10 cellular contexts compared by ENCODE assay signal in genomic region chr7:76267107-76267834, GRCh38. TPM values are rescaled to one million over a fixed set of nuclear protein-coding genes. Genes with fewer than 3 reads are reported as not detected.
DNase-seq lines count a peak whose midpoint lies in the region; ATAC-seq, FAIRE-seq and TF ChIP-seq lines count a peak whose summit lies in the region.
"Had no signal": no experiment of that assay in that cellular context is flagged by ENCODE, and none has a peak within 500 bp of the region (broad histone marks: within the 10 kb centered on the region; RNA-seq: fewer than 3 reads in every experiment).

No MANE protein-coding gene starts in this region.

- H3K9ac ChIP-seq in GM23248 (no peak overlapping the region), mammary epithelial cell (ENCODE audit: insufficient read depth, low read length) (no peak overlapping the region)

- H3K27ac ChIP-seq in A549 (peak overlapping the region; percentile 46 to 77; a peak in 4 of 6 replicates), GM23248 (no peak overlapping the region), mammary epithelial cell (ENCODE audit: insufficient read depth, low read depth, low read length) (no peak overlapping the region), transverse colon (no peak overlapping the region)

- H3K79me2 ChIP-seq in GM23248 (ENCODE audit: insufficient read depth) (no peaks in the 10 kb centered on the region), mammary epithelial cell (ENCODE audit: insufficient read depth, low read length) (no peaks in the 10 kb centered on the region)

- dilution Hi-C loops in mammary epithelial cell (cut with HindIII; ENCODE audit: low sequenced_read_pairs): no loop called here

- no peak for TF ChIP-seq POLR2A in A549 (IDR thresholded peaks at IDR 0.05; ENCODE audit: low read length)
- TF ChIP-seq POLR2A in transverse colon (IDR thresholded peaks at IDR 0.05): no peak

- H3K4me2 ChIP-seq in A549 (peak overlapping the region; percentile 91), GM23248 (ENCODE audit: unreplicated experiment) (peak overlapping the region; percentile 45), mammary epithelial cell (ENCODE audit: insufficient read depth, low read depth, low read length) (peak overlapping the region; percentile 92)

- H3K27me3 ChIP-seq in GM23248 (replicated peaks; ENCODE audit: insufficient read depth): peaks cover 38% of the 10 kb centered on the region
- peaks cover 5% of the 10 kb centered on the region for H3K27me3 ChIP-seq in mammary epithelial cell (ENCODE audit: insufficient read depth, low read length)
- peaks cover 63% of the 10 kb centered on the region for H3K27me3 ChIP-seq in transverse colon

- DNase-seq in A549 (ENCODE audit: low read depth in 1 of 2, low spot score in 1 of 2) (no peak), GM23248 (no peak), mammary epithelial cell (no peak), nephron progenitor cell (peak; percentile 71), NCI-H146 (lab: John Stamatoyannopoulos, UW) (no peak), inferior parietal cortex (ENCODE audit: extremely low spot score) (no peak), transverse colon (no peak)
- DNase-seq: NCI-H524 treated with DMSO at 0.1 percent for 48 hours had no signal

- ATAC-seq in A549: no peak; a peak in 1 of 6 replicates
- ATAC-seq in GM21381 (IDR thresholded peaks at IDR 0.05; ENCODE audit: unreplicated experiment): no peak
- ATAC-seq: activated CD4-positive, CD25-positive, alpha-beta regulatory T cell treated with anti-CD3 and anti-CD28 coated beads, Interleukin-2, amount 50 U/mL, for 24 hours had no signal

- TF ChIP-seq EP300 in A549 (IDR thresholded peaks at IDR 0.05) (no peak), transverse colon (IDR thresholded peaks at IDR 0.05; ENCODE audit: low read depth) (no peak)

- H3K27me3 Mint-ChIP-seq in nephron progenitor cell (ENCODE audit: low read depth, poor library complexity): peaks cover 58% of the 10 kb centered on the region

- intact Hi-C loops in mammary epithelial cell (cut with micrococcal nuclease): no loop called here
- intact Hi-C loops in transverse colon (cut with DNase I; ENCODE audit: low total_unique reads): no loop called here

- H3K36me3 ChIP-seq in GM23248 (ENCODE audit: low read depth) (no peaks in the 10 kb centered on the region), mammary epithelial cell (ENCODE audit: insufficient read depth, low read length) (no peaks in the 10 kb centered on the region), transverse colon (no peaks in the 10 kb centered on the region)

- peaks cover 13% of the 10 kb centered on the region for H3K4me1 Mint-ChIP-seq in nephron progenitor cell

- H3K27ac Mint-ChIP-seq in nephron progenitor cell: no peak overlapping the region

- H3K9me3 Mint-ChIP-seq in nephron progenitor cell: no peaks in the 10 kb centered on the region

- H3K4me3 Mint-ChIP-seq in nephron progenitor cell: peak overlapping the region; percentile 67

- TF ChIP-seq CTCF in A549 (IDR thresholded peaks at IDR 0.05) (no peak), mammary epithelial cell (conservative IDR thresholded peaks at IDR 0.05 in 1 of 2, IDR thresholded peaks at IDR 0.05 in 1 of 2; ENCODE audit: extremely low read depth in 1 of 2, insufficient read depth in 1 of 2, low read depth in 1 of 2, low read length in 2 of 2) (no peak), nephron progenitor cell (IDR thresholded peaks at IDR 0.05) (no peak), transverse colon (IDR thresholded peaks at IDR 0.05) (no peak)

- POLR2A ChIA-PET in A549 (lab: Yijun Ruan, JAX): no interaction called here

- no peaks in the 10 kb centered on the region for H3K9me2 ChIP-seq in GM23248 (ENCODE audit: insufficient read depth)

- H3K4me1 ChIP-seq in A549 (peaks cover 12% of the 10 kb centered on the region; the same call in 2 of the 3 replicates), GM23248 (ENCODE audit: insufficient read depth) (no peaks in the 10 kb centered on the region), mammary epithelial cell (ENCODE audit: insufficient read depth, low read length) (peaks cover 5% of the 10 kb centered on the region), transverse colon (peaks cover 0 to 16% (median 6%) of the 10 kb centered on the region in 4 donors)

- no peak for TF ChIP-seq RAD21 in A549 (conservative IDR thresholded peaks at IDR 0.05 in 1 of 2, IDR thresholded peaks at IDR 0.05 in 1 of 2)

- 44% methylated on average over 14 of the region's 67 CpGs for WGBS in A549 (ENCODE audit: missing lambda C conversion rate)
- 3% methylated on average over 38 to 45 of the region's 67 CpGs for WGBS in GM23248 (ENCODE audit: low coverage in 1 of 2, low lambda C conversion rate in 2 of 2, missing lambda C conversion rate in 2 of 2), 2 experiments
- WGBS in mammary epithelial cell (ENCODE audit: low coverage, missing lambda C conversion rate): no CpG with 5 or more reads among the region's 67 CpGs
- WGBS in transverse colon (ENCODE audit: low coverage in 1 of 2), 2 donors: 0 to 4% methylated on average over 2 to 5 of the region's 67 CpGs

- H3K36me3 Mint-ChIP-seq in nephron progenitor cell (ENCODE audit: low read depth): no peaks in the 10 kb centered on the region

- in situ Hi-C loops in GM23248 (cut with MboI) (no loop called here), mammary epithelial cell (cut with MboI; ENCODE audit: low sequenced_read_pairs in 2 of 2) (no loop called here), transverse colon (cut with MboI; ENCODE audit: low pct_ligation_motif_present in 1 of 4, low pct_unique_long_range_greater_than_20kb in 1 of 4, low sequenced_read_pairs in 3 of 4) (loop anchor here in 1 of 4 donors (10.0 kb wide), 1 partner anchor 92 kb away; no protein-coding TSS in a partner anchor)

- no peaks in the 10 kb centered on the region for H3F3A ChIP-seq in GM23248 (ENCODE audit: insufficient read depth)

- no peaks in the 10 kb centered on the region for H4K20me1 ChIP-seq in GM23248 (ENCODE audit: insufficient read depth)
- no peaks in the 10 kb centered on the region for H4K20me1 ChIP-seq in mammary epithelial cell (ENCODE audit: insufficient read depth, low read length)

- H3K4me3 ChIP-seq in A549 (peak overlapping the region; percentile 51), GM23248 (peak overlapping the region; percentile 22; the same call in 1 of the 2 replicates), mammary epithelial cell (replicated peaks in 1 of 3; ENCODE audit: insufficient read depth in 1 of 3, low read depth in 2 of 3, low read length in 3 of 3) (peak overlapping the region in 2 of 3 experiments; percentile 36 to 39), transverse colon (peak overlapping the region in 2 of 4 donors; percentile 18 to 33)

- CTCF ChIA-PET in A549 (lab: Yijun Ruan, JAX) (no interaction called here), mammary epithelial cell (lab: Charles Lee; ENCODE audit: low non-redundant PET) (no interaction called here)

- no TSS peak for BruUV-seq in mammary epithelial cell (replicated peaks; lab: Mats Ljungman, UMichigan)

- no peak for FAIRE-seq in A549 (lab: Jason Lieb, UNC)

- H2AFZ ChIP-seq in GM23248 (0 out of 2 replicates have a peak overlapping the region, but pooled peaks have one; percentile 52), mammary epithelial cell (ENCODE audit: low read depth, low read length) (peak overlapping the region; percentile 72)

- H3K9me3 ChIP-seq in A549 (no peaks in the 10 kb centered on the region), GM23248 (ENCODE audit: low read depth) (no peaks in the 10 kb centered on the region), mammary epithelial cell (replicated peaks; ENCODE audit: insufficient read depth, low read length) (no peaks in the 10 kb centered on the region), transverse colon (no peaks in the 10 kb centered on the region)

TF ChIP-seq in A549, 52 proteins besides CTCF, POLR2A, EP300 and RAD21 (continues in another document):
- no peak for TF ChIP-seq PBX3 (IDR thresholded peaks at IDR 0.05)

RNA-seq across cellular contexts. Expression of gene HSPB1, which starts 35.2 kb away (rescaled TPM):
- polyA plus RNA-seq in A549 (2011; rRNA removed) (185 and 209 TPM in 2 replicates), A549 (2017; fragmentation: RNase III; extraction: RNeasy Plus Mini Kit Qiagen cat#74134 plus additional on column Dnase treatment) (547 to 666 TPM (median 620 TPM) in 3 replicates), GM23248 (2016; fragmentation: Nextera tagmentation; extraction: Ambion mirVana) (1,542 and 1,564 TPM in 2 replicates), mammary epithelial cell (420 TPM)
- polyA plus RNA-seq in A549 (2012; cell fraction: cytosol; rRNA removed): 1,409 and 1,648 TPM in 2 replicates
- polyA plus RNA-seq in A549 (2012; cell fraction: nucleus; rRNA removed): 1,259 and 1,748 TPM in 2 replicates
- polyA minus RNA-seq in A549 (2011; rRNA and poly(A)+ RNA removed): 41.9 and 74.6 TPM in 2 replicates
- 79.5 and 96.5 TPM in 2 replicates for total RNA-seq in GM23248 (2014; rRNA removed; shearing (Covaris generic))
- total RNA-seq in mammary epithelial cell (100 to 1,000 TPM; 523 to 862 TPM), transverse colon (1,000 to 10,000 TPM in 1 of 4 donors, 100 to 1,000 TPM in 3; 387 to 1,086 (median 519) TPM)
- polyA minus RNA-seq in mammary epithelial cell: 132 TPM

Comparison
In these comparisons a context has a peak if more than half of its experiments do, and no peak if none do; other contexts are left out.
1. H3K27ac ChIP-seq: peak in A549 (2 of 2); none in GM23248 (single experiment), mammary epithelial cell (single experiment) and transverse colon (0 of 4).
2. Peak in every context shown above with its lines, with median percentiles within 50 percentile points of each other: H3K4me2 ChIP-seq.